In genomic region chr19:17114414-17114831, GRCh38 we compare ENCODE assay signal across 1 cellular context.
TF ChIP-seq lines count a peak whose summit lies in the region.

No MANE protein-coding gene starts in this region.

TF ChIP-seq in WTC11, 78 proteins besides CTCF, POLR2A, EP300 and RAD21 (continued from another document):
- TF ChIP-seq, protein P1, sequence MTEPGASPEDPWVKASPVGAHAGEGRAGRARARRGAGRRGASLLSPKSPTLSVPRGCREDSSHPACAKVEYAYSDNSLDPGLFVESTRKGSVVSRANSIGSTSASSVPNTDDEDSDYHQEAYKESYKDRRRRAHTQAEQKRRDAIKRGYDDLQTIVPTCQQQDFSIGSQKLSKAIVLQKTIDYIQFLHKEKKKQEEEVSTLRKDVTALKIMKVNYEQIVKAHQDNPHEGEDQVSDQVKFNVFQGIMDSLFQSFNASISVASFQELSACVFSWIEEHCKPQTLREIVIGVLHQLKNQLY (CRISPR knock-in tag; IDR thresholded peaks at IDR 0.05): no peak
- TF ChIP-seq, protein P2, sequence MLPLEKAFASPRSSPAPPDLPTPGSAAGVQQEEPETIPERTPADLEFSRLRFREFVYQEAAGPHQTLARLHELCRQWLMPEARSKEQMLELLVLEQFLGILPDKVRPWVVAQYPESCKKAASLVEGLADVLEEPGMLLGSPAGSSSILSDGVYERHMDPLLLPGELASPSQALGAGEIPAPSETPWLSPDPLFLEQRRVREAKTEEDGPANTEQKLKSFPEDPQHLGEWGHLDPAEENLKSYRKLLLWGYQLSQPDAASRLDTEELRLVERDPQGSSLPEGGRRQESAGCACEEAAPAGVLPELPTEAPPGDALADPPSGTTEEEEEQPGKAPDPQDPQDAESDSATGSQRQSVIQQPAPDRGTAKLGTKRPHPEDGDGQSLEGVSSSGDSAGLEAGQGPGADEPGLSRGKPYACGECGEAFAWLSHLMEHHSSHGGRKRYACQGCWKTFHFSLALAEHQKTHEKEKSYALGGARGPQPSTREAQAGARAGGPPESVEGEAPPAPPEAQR (CRISPR knock-in tag; IDR thresholded peaks at IDR 0.05): no peak
- TF ChIP-seq, protein P3, sequence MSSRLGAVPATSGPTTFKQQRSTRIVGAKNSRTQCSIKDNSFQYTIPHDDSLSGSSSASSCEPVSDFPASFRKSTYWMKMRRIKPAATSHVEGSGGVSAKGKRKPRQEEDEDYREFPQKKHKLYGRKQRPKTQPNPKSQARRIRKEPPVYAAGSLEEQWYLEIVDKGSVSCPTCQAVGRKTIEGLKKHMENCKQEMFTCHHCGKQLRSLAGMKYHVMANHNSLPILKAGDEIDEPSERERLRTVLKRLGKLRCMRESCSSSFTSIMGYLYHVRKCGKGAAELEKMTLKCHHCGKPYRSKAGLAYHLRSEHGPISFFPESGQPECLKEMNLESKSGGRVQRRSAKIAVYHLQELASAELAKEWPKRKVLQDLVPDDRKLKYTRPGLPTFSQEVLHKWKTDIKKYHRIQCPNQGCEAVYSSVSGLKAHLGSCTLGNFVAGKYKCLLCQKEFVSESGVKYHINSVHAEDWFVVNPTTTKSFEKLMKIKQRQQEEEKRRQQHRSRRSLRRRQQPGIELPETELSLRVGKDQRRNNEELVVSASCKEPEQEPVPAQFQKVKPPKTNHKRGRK (CRISPR knock-in tag; IDR thresholded peaks at IDR 0.05; ENCODE audit: borderline replicate concordance): no peak
- no peak for TF ChIP-seq FOXJ3 (CRISPR knock-in tag; IDR thresholded peaks at IDR 0.05; ENCODE audit: borderline replicate concordance)
- no peak for TF ChIP-seq TCF7 (CRISPR knock-in tag; IDR thresholded peaks at IDR 0.05; ENCODE audit: low read depth)
- 0 out of 2 replicates have a peak, but pooled peaks have one; percentile 39 for TF ChIP-seq ZBTB43 (CRISPR knock-in tag; IDR thresholded peaks at IDR 0.05)
- TF ChIP-seq, protein P4, sequence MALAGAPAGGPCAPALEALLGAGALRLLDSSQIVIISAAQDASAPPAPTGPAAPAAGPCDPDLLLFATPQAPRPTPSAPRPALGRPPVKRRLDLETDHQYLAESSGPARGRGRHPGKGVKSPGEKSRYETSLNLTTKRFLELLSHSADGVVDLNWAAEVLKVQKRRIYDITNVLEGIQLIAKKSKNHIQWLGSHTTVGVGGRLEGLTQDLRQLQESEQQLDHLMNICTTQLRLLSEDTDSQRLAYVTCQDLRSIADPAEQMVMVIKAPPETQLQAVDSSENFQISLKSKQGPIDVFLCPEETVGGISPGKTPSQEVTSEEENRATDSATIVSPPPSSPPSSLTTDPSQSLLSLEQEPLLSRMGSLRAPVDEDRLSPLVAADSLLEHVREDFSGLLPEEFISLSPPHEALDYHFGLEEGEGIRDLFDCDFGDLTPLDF (CRISPR knock-in tag; IDR thresholded peaks at IDR 0.05): no peak
- no peak for TF ChIP-seq ZNF396 (CRISPR knock-in tag; IDR thresholded peaks at IDR 0.05; ENCODE audit: borderline replicate concordance)
- TF ChIP-seq ZNF416 (CRISPR knock-in tag; IDR thresholded peaks at IDR 0.05): no peak
- peak; percentile 63; the same call in 1 of the 2 replicates for TF ChIP-seq ZNF263 (CRISPR knock-in tag; IDR thresholded peaks at IDR 0.05; ENCODE audit: low read depth)
- 0 out of 2 replicates have a peak, but pooled peaks have one; percentile 39 for TF ChIP-seq MYBL2 (CRISPR knock-in tag; IDR thresholded peaks at IDR 0.05)
- TF ChIP-seq TEAD1 (CRISPR knock-in tag; IDR thresholded peaks at IDR 0.05): 0 out of 2 replicates have a peak, but pooled peaks have one; percentile 16
- TF ChIP-seq ESRRA (CRISPR knock-in tag; IDR thresholded peaks at IDR 0.05; ENCODE audit: borderline replicate concordance): no peak
- TF ChIP-seq SP1 (CRISPR knock-in tag; conservative IDR thresholded peaks at IDR 0.05): 0 out of 2 replicates have a peak, but pooled peaks have one; percentile 26
- TF ChIP-seq ERG (CRISPR knock-in tag; IDR thresholded peaks at IDR 0.05): no peak
- no peak for TF ChIP-seq AR (CRISPR knock-in tag; IDR thresholded peaks at IDR 0.05)
- 0 out of 2 replicates have a peak, but pooled peaks have one; percentile 54 for TF ChIP-seq FOXP1 (CRISPR knock-in tag; IDR thresholded peaks at IDR 0.05; ENCODE audit: borderline replicate concordance)
- no peak for TF ChIP-seq NR1H2 (CRISPR knock-in tag; IDR thresholded peaks at IDR 0.05)
- no peak for TF ChIP-seq STAT6 (CRISPR knock-in tag; conservative IDR thresholded peaks at IDR 0.05; ENCODE audit: low read depth)
- TF ChIP-seq ZBTB21 (CRISPR knock-in tag; IDR thresholded peaks at IDR 0.05; ENCODE audit: borderline replicate concordance): no peak
- TF ChIP-seq JUN (CRISPR knock-in tag; IDR thresholded peaks at IDR 0.05): no peak
- peak; percentile 47; the same call in 1 of the 2 replicates for TF ChIP-seq ZNF423 (CRISPR knock-in tag; IDR thresholded peaks at IDR 0.05)
- TF ChIP-seq, protein P5, sequence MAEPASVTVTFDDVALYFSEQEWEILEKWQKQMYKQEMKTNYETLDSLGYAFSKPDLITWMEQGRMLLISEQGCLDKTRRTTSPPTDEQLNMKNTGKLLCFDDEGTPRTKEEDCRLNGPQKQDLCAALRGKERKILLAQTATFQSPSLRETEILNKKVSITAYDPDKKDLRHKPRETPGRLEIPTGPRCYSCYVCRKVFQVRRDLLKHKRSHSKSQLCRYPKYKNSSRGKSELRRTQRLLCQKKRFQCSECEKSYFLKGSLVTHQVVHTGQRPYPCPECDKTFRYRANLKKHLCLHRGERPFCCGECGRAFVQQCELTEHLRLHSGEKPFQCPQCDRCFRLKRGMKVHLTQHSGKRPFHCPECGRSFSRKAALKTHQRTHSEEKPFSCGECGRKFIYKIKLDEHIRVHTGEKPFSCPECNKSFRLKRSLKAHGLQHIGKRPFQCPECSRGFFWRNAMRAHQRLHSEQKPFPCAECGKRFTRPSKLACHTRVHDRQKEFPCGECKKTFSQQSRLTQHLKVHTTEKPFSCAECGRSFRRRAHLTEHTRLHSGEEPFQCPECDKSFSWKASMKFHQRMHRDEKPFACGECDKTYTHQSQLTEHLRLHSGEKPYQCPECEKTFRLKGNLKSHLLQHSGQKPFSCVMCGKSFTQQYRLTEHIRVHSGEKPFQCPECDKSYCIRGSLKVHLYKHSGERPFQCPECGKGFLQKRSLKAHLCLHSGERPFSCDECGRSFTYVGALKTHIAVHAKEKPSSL (CRISPR knock-in tag; conservative IDR thresholded peaks at IDR 0.05): no peak
- TF ChIP-seq, protein P6, sequence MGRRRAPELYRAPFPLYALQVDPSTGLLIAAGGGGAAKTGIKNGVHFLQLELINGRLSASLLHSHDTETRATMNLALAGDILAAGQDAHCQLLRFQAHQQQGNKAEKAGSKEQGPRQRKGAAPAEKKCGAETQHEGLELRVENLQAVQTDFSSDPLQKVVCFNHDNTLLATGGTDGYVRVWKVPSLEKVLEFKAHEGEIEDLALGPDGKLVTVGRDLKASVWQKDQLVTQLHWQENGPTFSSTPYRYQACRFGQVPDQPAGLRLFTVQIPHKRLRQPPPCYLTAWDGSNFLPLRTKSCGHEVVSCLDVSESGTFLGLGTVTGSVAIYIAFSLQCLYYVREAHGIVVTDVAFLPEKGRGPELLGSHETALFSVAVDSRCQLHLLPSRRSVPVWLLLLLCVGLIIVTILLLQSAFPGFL (CRISPR knock-in tag; IDR thresholded peaks at IDR 0.05; ENCODE audit: borderline replicate concordance): no peak
